8 cellular contexts compared by ENCODE assay signal in genomic region chr2:170817247-170817998, GRCh38. TPM values are rescaled to one million over a fixed set of nuclear protein-coding genes. Genes with fewer than 3 reads are reported as not detected.
DNase-seq lines count a peak whose midpoint lies in the region; ATAC-seq, FAIRE-seq and TF ChIP-seq lines count a peak whose summit lies in the region.

No MANE protein-coding gene starts in this region.

- no peak for TF ChIP-seq POLR2A in A549 (IDR thresholded peaks at IDR 0.05; ENCODE audit: low read length)

- CTCF ChIA-PET in A549 (lab: Yijun Ruan, JAX): interaction anchor here (1.2 to 6.8 kb wide), 13 partner anchors 12 to 581 kb away, joined by 3 to 95 read pairs (median 17); no protein-coding TSS in a partner anchor

- H3K36me3 Mint-ChIP-seq in naive thymus-derived CD8-positive, alpha-beta T cell: peaks cover 0 to 2% (median 0%) of the 10 kb centered on the region in 3 donors

- H3K9ac ChIP-seq in ES-I3 (ENCODE audit: low read depth, low read length) (peak overlapping the region; percentile 83), duodenal mucosa (ENCODE audit: low read depth in 1 of 2, low read length in 2 of 2) (no peak overlapping the region)

- H3K36me3 ChIP-seq in ES-I3 (ENCODE audit: insufficient read depth, low read length) (no peaks in the 10 kb centered on the region), duodenal mucosa (ENCODE audit: control insufficient read depth in 1 of 2, insufficient read depth in 2 of 2, low read length in 2 of 2) (no peaks in the 10 kb centered on the region)

- no peaks in the 10 kb centered on the region for H3K9me3 Mint-ChIP-seq in naive thymus-derived CD8-positive, alpha-beta T cell

- H3K9me3 ChIP-seq in A549: no peaks in the 10 kb centered on the region
- no peaks in the 10 kb centered on the region for H3K9me3 ChIP-seq in ES-I3 (ENCODE audit: control insufficient read depth, insufficient read depth, low read length)
- H3K9me3 ChIP-seq in duodenal mucosa (ENCODE audit: control insufficient read depth in 1 of 2, low read length in 2 of 2): no peaks in the 10 kb centered on the region

- H3K27ac Mint-ChIP-seq in naive thymus-derived CD8-positive, alpha-beta T cell: no peak overlapping the region

- peaks cover 82 to 90% of the 10 kb centered on the region in 2 donors for H3K27me3 ChIP-seq in duodenal mucosa (ENCODE audit: control insufficient read depth in 1 of 2, insufficient read depth in 2 of 2, low read length in 2 of 2)

- POLR2A ChIA-PET in A549 (lab: Yijun Ruan, JAX): no interaction called here
- POLR2A ChIA-PET in naive thymus-derived CD8-positive, alpha-beta T cell (lab: Charles Lee): no interaction called here

- FAIRE-seq in A549 (lab: Jason Lieb, UNC): no peak

- H3K4me1 Mint-ChIP-seq in naive thymus-derived CD8-positive, alpha-beta T cell: peaks cover 32 to 75% (median 74%) of the 10 kb centered on the region in 4 donors

- no peak for TF ChIP-seq CTCF in A549 (IDR thresholded peaks at IDR 0.05)

- H3K27ac ChIP-seq in A549: no peak overlapping the region
- H3K27ac ChIP-seq in duodenal mucosa (ENCODE audit: low read depth, low read length): no peak overlapping the region

- WGBS in A549 (ENCODE audit: missing lambda C conversion rate): under 1% methylated on average over 52 of the region's 59 CpGs

- TF ChIP-seq RAD21 in A549 (conservative IDR thresholded peaks at IDR 0.05 in 1 of 2, IDR thresholded peaks at IDR 0.05 in 1 of 2): no peak

- peaks cover 41 to 93% (median 71%) of the 10 kb centered on the region in 5 donors for H3K27me3 Mint-ChIP-seq in naive thymus-derived CD8-positive, alpha-beta T cell

- DNase-seq in A549 (ENCODE audit: low read depth in 1 of 2, low spot score in 1 of 2) (peak in 1 of 2 experiments; percentile 50), RPMI7951 (ENCODE audit: low read depth) (peak; percentile 28), HCEC 1CT (no peak), cerebellum (ENCODE audit: low spot score) (no peak), NCI-H187 (lab: John Stamatoyannopoulos, UW) (no peak)
- peak in 1 of 10 donors; percentile 14 for DNase-seq in naive thymus-derived CD8-positive, alpha-beta T cell

- H3K4me3 Mint-ChIP-seq in naive thymus-derived CD8-positive, alpha-beta T cell: peak overlapping the region; percentile 66 to 85 (median 76)

- peak overlapping the region; percentile 98 for H3K4me2 ChIP-seq in A549

- H3K4me3 ChIP-seq in A549 (peak overlapping the region; percentile 43), duodenal mucosa (ENCODE audit: low read depth in 1 of 2, low read length in 2 of 2) (peak overlapping the region; percentile 44 to 64)

- peaks cover 38% of the 10 kb centered on the region for H3K4me1 ChIP-seq in A549
- H3K4me1 ChIP-seq in ES-I3 (ENCODE audit: insufficient read depth, low read length): 0 out of 2 replicates have a peak, but pooled peaks cover 6% of the 10 kb centered on the region
- peaks cover 34 to 54% of the 10 kb centered on the region in 2 donors for H3K4me1 ChIP-seq in duodenal mucosa (ENCODE audit: control insufficient read depth in 1 of 2, insufficient read depth in 2 of 2, low read length in 2 of 2)

- ATAC-seq in A549: peak; percentile 35 to 48
- no peak for ATAC-seq in naive thymus-derived CD8-positive, alpha-beta T cell

- no peak for TF ChIP-seq EP300 in A549 (IDR thresholded peaks at IDR 0.05)

TF ChIP-seq in A549, 52 proteins besides CTCF, POLR2A, EP300 and RAD21:
- TF ChIP-seq MAFK (IDR thresholded peaks at IDR 0.05; ENCODE audit: partially characterized antibody) (no peak), JUNB (IDR thresholded peaks at IDR 0.05) (no peak), HDAC2 (IDR thresholded peaks at IDR 0.05) (peak; percentile 83)

RNA-seq across cellular contexts. Expression of gene GAD1, which starts 0.7 kb away (rescaled TPM):
- polyA plus RNA-seq in A549 (2011; rRNA removed) (0.41 and 0.48 TPM in 2 replicates), A549 (2017; fragmentation: RNase III; extraction: RNeasy Plus Mini Kit Qiagen cat#74134 plus additional on column Dnase treatment) (0.13 to 0.26 TPM (median 0.15 TPM) in 3 replicates)
- 0.36 and 0.79 TPM in 2 replicates for polyA plus RNA-seq in A549 (2012; cell fraction: cytosol; rRNA removed)
- polyA plus RNA-seq in A549 (2012; cell fraction: nucleus; rRNA removed): 0.60 and 0.91 TPM in 2 replicates
- 0.29 TPM in 1 of 2 replicates, not detected in the other for polyA minus RNA-seq in A549 (2011; rRNA and poly(A)+ RNA removed)
- total RNA-seq in RPMI7951 (2014; rRNA removed; shearing (Covaris generic)): 3.9 and 6.7 TPM in 2 replicates
- total RNA-seq in naive thymus-derived CD8-positive, alpha-beta T cell: not detected
- polyA plus RNA-seq in naive thymus-derived CD8-positive, alpha-beta T cell: not detected
- 154 TPM for total RNA-seq in cerebellum

RNA-seq across cellular contexts. Expression of gene ERICH2, which starts 47.2 kb away (rescaled TPM):
- polyA plus RNA-seq in A549 (2011; rRNA removed): not detected in 2 replicates
- polyA plus RNA-seq in A549 (2012; cell fraction: cytosol; rRNA removed): not detected in 2 replicates
- polyA plus RNA-seq in A549 (2012; cell fraction: nucleus; rRNA removed): not detected in 2 replicates
- polyA plus RNA-seq in A549 (2017; fragmentation: RNase III; extraction: RNeasy Plus Mini Kit Qiagen cat#74134 plus additional on column Dnase treatment): not detected in 3 replicates
- polyA minus RNA-seq in A549 (2011; rRNA and poly(A)+ RNA removed): not detected in 2 replicates
- 0.29 TPM in 1 of 2 replicates, not detected in the other for total RNA-seq in RPMI7951 (2014; rRNA removed; shearing (Covaris generic))
- not detected for total RNA-seq in naive thymus-derived CD8-positive, alpha-beta T cell
- polyA plus RNA-seq in naive thymus-derived CD8-positive, alpha-beta T cell: not detected
- not detected for total RNA-seq in cerebellum

Comparison
In these comparisons a context has a peak if more than half of its experiments do, and no peak if none do; other contexts are left out.
1. ATAC-seq: peak in A549 (2 of 2); none in naive thymus-derived CD8-positive, alpha-beta T cell (0 of 2).
2. RNA of gene GAD1, which starts 0.7 kb away (total RNA-seq): 154 TPM in cerebellum (single experiment); 3.9 to 6.7 TPM in RPMI7951 and not detected in naive thymus-derived CD8-positive, alpha-beta T cell; every median in the first group is over 10 times any median in the second.